ENCODE assay signal across 24 cellular contexts in genomic region chr15:74180689-74181602, GRCh38. TPM values are rescaled to one million over a fixed set of nuclear protein-coding genes. Genes with fewer than 3 reads are reported as not detected.
DNase-seq lines count a peak whose midpoint lies in the region; ATAC-seq and TF ChIP-seq lines count a peak whose summit lies in the region.
"Had no signal": no experiment of that assay in that cellular context is flagged by ENCODE, and none has a peak within 500 bp of the region (broad histone marks: within the 10 kb centered on the region; RNA-seq: fewer than 3 reads in every experiment).

No MANE protein-coding gene starts in this region.

- TF ChIP-seq EP300 in gastroesophageal sphincter (IDR thresholded peaks at IDR 0.05) = no peak

- ATAC-seq in Right ventricle myocardium superior (ENCODE audit: poor library complexity) (no peak), left cardiac atrium (no peak), gastroesophageal sphincter (no peak), aorta (ENCODE audit: low FRiP score) (no peak)
- ATAC-seq: activated naive CD4-positive, alpha-beta T cell treated with anti-CD3 and anti-CD28 coated beads, Interleukin-2, amount 50 U/mL, for 72 hours; Panc1 had no signal

- peaks cover 6% of the 10 kb centered on the region for H3K27me3 Mint-ChIP-seq in nephron progenitor cell (ENCODE audit: low read depth, poor library complexity)

- H3K27me3 ChIP-seq in gastroesophageal sphincter (no peaks in the 10 kb centered on the region), aorta (ENCODE audit: control insufficient read depth in 1 of 2, insufficient read depth in 2 of 2, low read length in 1 of 2) (no peaks in the 10 kb centered on the region)
- H3K27me3 ChIP-seq: BLaER1, pancreas had no signal

- TF ChIP-seq POLR2A in gastroesophageal sphincter (IDR thresholded peaks at IDR 0.05) = no peak

- H3K9me3 ChIP-seq in gastroesophageal sphincter (no peaks in the 10 kb centered on the region), aorta (ENCODE audit: control insufficient read depth, low read length) (no peaks in the 10 kb centered on the region)
- H3K9me3 ChIP-seq: BLaER1, pancreas had no signal

- TF ChIP-seq CTCF in gastroesophageal sphincter (IDR thresholded peaks at IDR 0.05) (no peak), nephron progenitor cell (IDR thresholded peaks at IDR 0.05) (no peak)

- intact Hi-C loops in Right ventricle myocardium superior (cut with DNase I) (no loop called here), left cardiac atrium (cut with DNase I) (no loop called here), aorta (cut with DNase I) (no loop called here)

- no peaks in the 10 kb centered on the region for H3K9me3 Mint-ChIP-seq in nephron progenitor cell
- H3K9me3 Mint-ChIP-seq: activated naive CD4-positive, alpha-beta T cell treated with anti-CD3 and anti-CD28 coated beads, Interleukin-2, amount 50 U/mL, for 72 hours; H9 had no signal

- H3K36me3 Mint-ChIP-seq in nephron progenitor cell (ENCODE audit: low read depth) = peaks cover 7% of the 10 kb centered on the region
- H3K36me3 Mint-ChIP-seq: activated naive CD4-positive, alpha-beta T cell treated with anti-CD3 and anti-CD28 coated beads, Interleukin-2, amount 50 U/mL, for 72 hours had no signal

- peaks cover 34% of the 10 kb centered on the region for H3K4me1 Mint-ChIP-seq in nephron progenitor cell

- H3K36me3 ChIP-seq in gastroesophageal sphincter (peaks cover 0 to 3% of the 10 kb centered on the region in 2 donors), aorta (ENCODE audit: control insufficient read depth in 1 of 2, insufficient read depth in 2 of 2, low read length in 1 of 2) (no peaks in the 10 kb centered on the region)
- H3K36me3 ChIP-seq: BLaER1, pancreas had no signal

- H3K4me3 Mint-ChIP-seq in nephron progenitor cell = no peak overlapping the region
- H3K4me3 Mint-ChIP-seq: H9 had no signal

- H3K4me1 ChIP-seq in gastroesophageal sphincter (peaks cover 0 to 51% (median 36%) of the 10 kb centered on the region in 3 donors), aorta (ENCODE audit: control insufficient read depth in 1 of 2, insufficient read depth in 2 of 2, low read length in 2 of 2) (no peaks in the 10 kb centered on the region)
- H3K4me1 ChIP-seq: BLaER1, pancreas had no signal

- peak; percentile 44 for DNase-seq in Right ventricle myocardium superior
- no peak for DNase-seq in left cardiac atrium
- DNase-seq in nephron progenitor cell = no peak
- DNase-seq in aorta = peak; percentile 33 to 73
- no peak for DNase-seq in NCI-H1092 treated with DMSO at 0.1 percent for 48 hours (lab: John Stamatoyannopoulos, UW)
- DNase-seq in mesenteric fat pad (ENCODE audit: low spot score) = no peak
- no peak for DNase-seq in HPDE6-E6E7 (ENCODE audit: extremely low spot score)
- DNase-seq: activated CD4-positive, CD25-positive, alpha-beta regulatory T cell treated with anti-CD3 and anti-CD28 coated beads, Interleukin-2, amount 50 U/mL, for 72 hours; Calu3; cortex of kidney; H9; NCI-H187; NCI-H2227 treated with DMSO at 0.1 percent for 48 hours; stimulated activated CD4-positive, alpha-beta T cell treated with anti-CD3 and anti-CD28 coated beads, Interleukin-4, amount 100 ng/mL, for 4 hours; SW 1271 had no signal

- H3K4me3 ChIP-seq in gastroesophageal sphincter = no peak overlapping the region
- H3K4me3 ChIP-seq in aorta (ENCODE audit: low read length in 2 of 2) = no peak overlapping the region
- H3K4me3 ChIP-seq: BLaER1, pancreas, skin epidermis had no signal

- H3K27ac Mint-ChIP-seq in nephron progenitor cell = peak overlapping the region; percentile 75
- H3K27ac Mint-ChIP-seq: activated naive CD4-positive, alpha-beta T cell treated with anti-CD3 and anti-CD28 coated beads, Interleukin-2, amount 50 U/mL, for 72 hours had no signal

- 80% methylated on average over 9 of the region's 25 CpGs; no CpG with 5 or more reads in 1 of the 2 donors for WGBS in gastroesophageal sphincter (ENCODE audit: low coverage in 1 of 2), 2 donors
- 91 to 94% methylated on average over 25 of the region's 25 CpGs for WGBS in aorta, 2 donors

- H3K27ac ChIP-seq in gastroesophageal sphincter = peak overlapping the region in 3 of 4 donors; percentile 56 to 63 (median 61)
- no peak overlapping the region for H3K27ac ChIP-seq in aorta (ENCODE audit: low read depth in 1 of 2, low read length in 2 of 2)
- H3K27ac ChIP-seq: BLaER1, HL-60 had no signal

RNA-seq across cellular contexts. Expression of gene ISLR, which starts 7.4 kb away (rescaled TPM):
- total RNA-seq in Right ventricle myocardium superior (11.6 TPM), left cardiac atrium (10 to 100 TPM; 22.8 to 28.2 TPM), gastroesophageal sphincter (100 to 1,000 TPM in 2 of 4 donors, 10 to 100 TPM in 2; 52.6 to 152 (median 89.5) TPM), aorta (100 to 1,000 TPM in 1 of 2 donors, 10 to 100 TPM in 1; 62.2 to 102 TPM), mesenteric fat pad (35.5 TPM)
- 100 to 1,000 TPM in 1 of 2 donors, 10 to 100 TPM in 1; 24.8 to 111 TPM for polyA plus RNA-seq in aorta
- total RNA-seq: activated CD8-positive, alpha-beta memory T cell treated with anti-CD3 and anti-CD28 coated beads for 36 hours; activated naive CD4-positive, alpha-beta T cell treated with anti-CD3 and anti-CD28 coated beads, Interleukin-2, amount 50 U/mL, for 72 hours; Calu3 had no signal

RNA-seq across cellular contexts. Expression of gene STRA6, which starts 21.6 kb away (rescaled TPM):
- total RNA-seq in Right ventricle myocardium superior = not detected
- total RNA-seq in left cardiac atrium = not detected
- under 1 TPM in 1 of 4 donors, not detected in 3; 0.12 TPM for total RNA-seq in gastroesophageal sphincter
- under 1 TPM; 0.16 to 0.51 TPM for total RNA-seq in aorta
- under 1 TPM in 1 of 2 donors, not detected in 1; 0.49 TPM for polyA plus RNA-seq in aorta
- not detected for total RNA-seq in mesenteric fat pad
- total RNA-seq: activated CD8-positive, alpha-beta memory T cell treated with anti-CD3 and anti-CD28 coated beads for 36 hours had no signal

RNA-seq across cellular contexts. Expression of gene ISLR2, which starts 50.6 kb away (rescaled TPM):
- total RNA-seq in Right ventricle myocardium superior = 2.7 TPM
- 1 to 10 TPM; 1.9 to 3.9 TPM for total RNA-seq in left cardiac atrium
- total RNA-seq in gastroesophageal sphincter = 1 to 10 TPM in 3 of 4 donors, under 1 TPM in 1; 0.54 to 5.4 (median 1.5) TPM
- total RNA-seq in aorta = 1 to 10 TPM in 1 of 2 donors, under 1 TPM in 1; 0.81 to 1.2 TPM
- 1 to 10 TPM in 1 of 2 donors, under 1 TPM in 1; 0.13 to 1.5 TPM for polyA plus RNA-seq in aorta
- 0.61 TPM for total RNA-seq in mesenteric fat pad
- total RNA-seq: activated CD8-positive, alpha-beta memory T cell treated with anti-CD3 and anti-CD28 coated beads for 36 hours; activated naive CD4-positive, alpha-beta T cell treated with anti-CD3 and anti-CD28 coated beads, Interleukin-2, amount 50 U/mL, for 72 hours; Calu3; fibroblast of villous mesenchyme had no signal

RNA-seq across cellular contexts. Expression of gene CCDC33, which starts 55.2 kb away (rescaled TPM):
- not detected for total RNA-seq in Right ventricle myocardium superior
- total RNA-seq in left cardiac atrium = not detected
- not detected for total RNA-seq in gastroesophageal sphincter
- not detected for total RNA-seq in aorta
- not detected for polyA plus RNA-seq in aorta
- not detected for total RNA-seq in mesenteric fat pad
- total RNA-seq: activated CD8-positive, alpha-beta memory T cell treated with anti-CD3 and anti-CD28 coated beads for 36 hours; activated naive CD4-positive, alpha-beta T cell treated with anti-CD3 and anti-CD28 coated beads, Interleukin-2, amount 50 U/mL, for 72 hours; pancreas had no signal
- polyA plus RNA-seq: pancreas had no signal

Comparison
In these comparisons a context has a peak if more than half of its experiments do, and no peak if none do; other contexts are left out.
1. DNase-seq: peak in Right ventricle myocardium superior (single experiment) and aorta (2 of 2); none in left cardiac atrium (single experiment), nephron progenitor cell (single experiment), NCI-H1092 treated with DMSO at 0.1 percent for 48 hours (single experiment), mesenteric fat pad (single experiment) and HPDE6-E6E7 (single experiment).
2. H3K27ac ChIP-seq: peak in gastroesophageal sphincter (3 of 4); none in aorta (0 of 2).